Comparison of ENCODE assay signal across 1 cellular context in genomic region chr16:86479419-86479818, GRCh38.
TF ChIP-seq lines count a peak whose summit lies in the region.

No MANE protein-coding gene starts in this region.

TF ChIP-seq in IMR-90, 13 proteins besides CTCF, POLR2A, EP300 and RAD21:
- TF ChIP-seq NFE2L2 (IDR thresholded peaks at IDR 0.05; ENCODE audit: low read depth, low read length) (no peak), RCOR1 (IDR thresholded peaks at IDR 0.05; ENCODE audit: insufficient replicate concordance, low read length) (no peak), CEBPB (IDR thresholded peaks at IDR 0.05; ENCODE audit: low read depth, low read length) (no peak), USF2 (IDR thresholded peaks at IDR 0.05; ENCODE audit: low read depth, low read length) (no peak), MAFK (IDR thresholded peaks at IDR 0.05; ENCODE audit: low read depth, low read length) (no peak), FOS (IDR thresholded peaks at IDR 0.05; ENCODE audit: low read depth, low read length) (no peak), MAZ (IDR thresholded peaks at IDR 0.05; ENCODE audit: borderline replicate concordance, low read depth, low read length) (no peak)
